ENCODE assay signal across 10 cellular contexts in genomic region chr7:1940863-1941262, GRCh38.
A peak's percentile ranks its signal among the peaks of the same experiment; 100 is the strongest.
DNase-seq lines count a peak whose midpoint lies in the region; ATAC-seq, FAIRE-seq and TF ChIP-seq lines count a peak whose summit lies in the region.
"Had no signal": no experiment of that assay in that cellular context is flagged by ENCODE, and none has a peak within 500 bp of the region (broad histone marks: within the 10 kb centered on the region; RNA-seq: fewer than 3 reads in every experiment).

No MANE protein-coding gene starts in this region.

- SMC1A ChIA-PET in GM12878 (lab: Charles Lee; ENCODE audit: uncharacterized antibody, unreplicated experiment) = interaction anchor here (1.0 kb wide), 1 partner anchor 16 kb away, joined by 3 read pairs; no protein-coding TSS in a partner anchor

- no peak overlapping the region for H3K4me3 ChIP-seq in GM12878
- peak overlapping the region; percentile 59 for H3K4me3 ChIP-seq in thoracic aorta
- H3K4me3 ChIP-seq in esophagus muscularis mucosa = no peak overlapping the region
- H3K4me3 ChIP-seq: HAP-1, PC-9 had no signal

- peaks cover 18% of the 10 kb centered on the region for H3K79me2 ChIP-seq in GM12878 (ENCODE audit: control insufficient read depth, insufficient read depth, low read length)

- H3K9me3 ChIP-seq in GM12878 (replicated peaks; ENCODE audit: control insufficient read depth, insufficient read depth, low read length) = no peaks in the 10 kb centered on the region; the same call in 2 of the 3 replicates
- H3K9me3 ChIP-seq in thoracic aorta = no peaks in the 10 kb centered on the region
- no peaks in the 10 kb centered on the region for H3K9me3 ChIP-seq in esophagus muscularis mucosa
- H3K9me3 ChIP-seq: HAP-1 had no signal

- H3K9me3 Mint-ChIP-seq in activated CD8-positive, alpha-beta memory T cell treated with anti-CD3 and anti-CD28 coated beads, Interleukin-2, amount 10 ng/mL, durations not matched to agents 7 days and 5 days (ENCODE audit: low read depth) = no peaks in the 10 kb centered on the region
- H3K9me3 Mint-ChIP-seq in HFFc6 = no peaks in the 10 kb centered on the region

- FAIRE-seq in GM12878 (lab: Jason Lieb, UNC) = no peak

- H3K4me3 Mint-ChIP-seq in activated CD8-positive, alpha-beta memory T cell treated with anti-CD3 and anti-CD28 coated beads, Interleukin-2, amount 10 ng/mL, durations not matched to agents 7 days and 5 days = peak overlapping the region; percentile 84
- no peak overlapping the region for H3K4me3 Mint-ChIP-seq in HFFc6

- no TSS peak for BruUV-seq in GM12878 (replicated peaks; lab: Mats Ljungman, UMichigan)

- peaks cover 64% of the 10 kb centered on the region for H3K4me1 Mint-ChIP-seq in activated CD8-positive, alpha-beta memory T cell treated with anti-CD3 and anti-CD28 coated beads, Interleukin-2, amount 10 ng/mL, durations not matched to agents 7 days and 5 days
- peaks cover 4% of the 10 kb centered on the region; the same call in 1 of the 2 replicates for H3K4me1 Mint-ChIP-seq in HFFc6 (ENCODE audit: low read depth)

- peaks cover 9% of the 10 kb centered on the region for H3K36me3 Mint-ChIP-seq in activated CD8-positive, alpha-beta memory T cell treated with anti-CD3 and anti-CD28 coated beads, Interleukin-2, amount 10 ng/mL, durations not matched to agents 7 days and 5 days
- H3K36me3 Mint-ChIP-seq in HFFc6 (ENCODE audit: low read depth) = no peaks in the 10 kb centered on the region; the same call in 1 of the 2 replicates

- TF ChIP-seq POLR2A in GM12878 (IDR thresholded peaks at IDR 0.05; ENCODE audit: low read depth, low read length) (no peak), esophagus muscularis mucosa (IDR thresholded peaks at IDR 0.05; ENCODE audit: low read depth) (no peak)

- DNase-seq in activated CD8-positive, alpha-beta memory T cell treated with anti-CD3 and anti-CD28 coated beads, Interleukin-2, amount 10 ng/mL, durations not matched to agents 7 days and 5 days = no peak
- no peak for DNase-seq in activated CD8-positive, alpha-beta memory T cell treated with anti-CD3 and anti-CD28 coated beads, Interleukin-2, amount 50 U/mL, for 48 hours
- DNase-seq in GM12878 (ENCODE audit: low read depth, low spot score) (no peak), thoracic aorta (ENCODE audit: low spot score) (no peak), HFFc6 (no peak), dermis blood vessel endothelial cell (no peak), esophagus muscularis mucosa (ENCODE audit: extremely low spot score) (no peak)
- DNase-seq: PC-9 had no signal

- CTCF ChIA-PET in activated CD8-positive, alpha-beta memory T cell treated with anti-CD3 and anti-CD28 coated beads, Interleukin-2, amount 10 ng/mL, durations not matched to agents 7 days and 5 days (lab: Charles Lee) = interaction anchor here (1.5 kb wide), 1 partner anchor 97 kb away, joined by 5 read pairs; no protein-coding TSS in a partner anchor
- CTCF ChIA-PET in GM12878 (lab: Yijun Ruan, JAX) = no interaction called here

- TF ChIP-seq CTCF in GM12878 (IDR thresholded peaks at IDR 0.05 in 2 of 3, conservative IDR thresholded peaks at IDR 0.05 in 1 of 3; ENCODE audit: control insufficient read depth in 2 of 3, extremely low read depth in 1 of 3, insufficient read depth in 1 of 3, low read depth in 3 of 3, low read length in 3 of 3) = no peak
- TF ChIP-seq CTCF in thoracic aorta (IDR thresholded peaks at IDR 0.05) = no peak
- no peak for TF ChIP-seq CTCF in HFFc6 (IDR thresholded peaks at IDR 0.05)
- TF ChIP-seq CTCF in esophagus muscularis mucosa (IDR thresholded peaks at IDR 0.05) = no peak

- no peaks in the 10 kb centered on the region for H4K20me1 ChIP-seq in GM12878 (ENCODE audit: control insufficient read depth, insufficient read depth)

- intact Hi-C loops in GM12878 (cut with micrococcal nuclease; ENCODE audit: unreplicated experiment) (loop anchor here (2.0 kb wide), 1 partner anchor 14 kb away; no protein-coding TSS in a partner anchor), esophagus muscularis mucosa (cut with DNase I) (no loop called here)

- peaks cover 5% of the 10 kb centered on the region for H3K27me3 Mint-ChIP-seq in activated CD8-positive, alpha-beta memory T cell treated with anti-CD3 and anti-CD28 coated beads, Interleukin-2, amount 10 ng/mL, durations not matched to agents 7 days and 5 days
- H3K27me3 Mint-ChIP-seq in HFFc6 (ENCODE audit: insufficient read depth) = 0 out of 2 replicates have a peak, but pooled peaks cover 2% of the 10 kb centered on the region

- peak overlapping the region; percentile 63 for H3K9ac ChIP-seq in GM12878 (ENCODE audit: control insufficient read depth, insufficient read depth, low read length)

- 65% methylated on average over 15 of the region's 16 CpGs for WGBS in GM12878 (ENCODE audit: insufficient coverage, insufficient replicate concordance, low lambda C conversion rate, missing lambda C conversion rate)
- 93% methylated on average over 7 of the region's 16 CpGs for WGBS in esophagus muscularis mucosa

- H3K27ac Mint-ChIP-seq in activated CD8-positive, alpha-beta memory T cell treated with anti-CD3 and anti-CD28 coated beads, Interleukin-2, amount 10 ng/mL, durations not matched to agents 7 days and 5 days = peak overlapping the region; percentile 98
- H3K27ac Mint-ChIP-seq in HFFc6 = no peak overlapping the region

- POLR2A ChIA-PET in GM12878 (lab: Charles Lee) = no interaction called here

- H3K27me3 ChIP-seq in GM12878 (replicated peaks in 1 of 2; ENCODE audit: control insufficient read depth in 2 of 2, insufficient read depth in 2 of 2, low read length in 1 of 2) (no peaks in the 10 kb centered on the region), thoracic aorta (replicated peaks; ENCODE audit: insufficient read depth) (no peaks in the 10 kb centered on the region), esophagus muscularis mucosa (no peaks in the 10 kb centered on the region)

- H3K36me3 ChIP-seq in GM12878 (ENCODE audit: control insufficient read depth in 2 of 2, insufficient read depth in 2 of 2, low read length in 1 of 2) (peaks cover 0 to 6% of the 10 kb centered on the region in 2 experiments; a peak in 2 of 4 replicates), thoracic aorta (no peaks in the 10 kb centered on the region), esophagus muscularis mucosa (peaks cover 0 to 13% (median 6%) of the 10 kb centered on the region in 4 donors)
- H3K36me3 ChIP-seq: HAP-1 had no signal

- peak overlapping the region; percentile 49 for H2AFZ ChIP-seq in GM12878 (ENCODE audit: control insufficient read depth, low read depth, low read length)
- H2AFZ ChIP-seq: PC-9 had no signal

- peak overlapping the region; percentile 80 for H3K4me2 ChIP-seq in GM12878 (ENCODE audit: control insufficient read depth, insufficient read depth)
- H3K4me2 ChIP-seq: PC-9 had no signal

- H3K27ac ChIP-seq in GM12878 (ENCODE audit: control insufficient read depth, insufficient read depth) (peak overlapping the region; percentile 71), thoracic aorta (peak overlapping the region in 1 of 2 donors; percentile 30), esophagus muscularis mucosa (replicated peaks in 1 of 4) (peak overlapping the region in 2 of 4 donors; percentile 33 to 37)
- H3K27ac ChIP-seq: PC-9 had no signal

- no peak for TF ChIP-seq RAD21 in GM12878 (IDR thresholded peaks at IDR 0.05; ENCODE audit: insufficient read depth, low read depth, low read length)

- no peak for ATAC-seq in activated CD8-positive, alpha-beta memory T cell treated with anti-CD3 and anti-CD28 coated beads, Interleukin-2, amount 10 ng/mL, durations not matched to agents 7 days and 5 days
- peak; percentile 27 for ATAC-seq in HG03175 (IDR thresholded peaks at IDR 0.05; ENCODE audit: unreplicated experiment)
- peak; percentile 49 for ATAC-seq in GM12878
- no peak for ATAC-seq in thoracic aorta (ENCODE audit: insufficient number of reproducible peaks, low FRiP score, low read depth)

- TF ChIP-seq EP300 in GM12878 (IDR thresholded peaks at IDR 0.05; ENCODE audit: borderline replicate concordance in 1 of 2, control insufficient read depth in 1 of 2, low read depth in 2 of 2, low read length in 2 of 2) (no peak), esophagus muscularis mucosa (IDR thresholded peaks at IDR 0.05) (no peak)

- H3K4me1 ChIP-seq in GM12878 (ENCODE audit: control insufficient read depth, insufficient read depth, low read length) (peaks cover 24% of the 10 kb centered on the region), thoracic aorta (ENCODE audit: control insufficient read depth in 1 of 2, low read depth in 2 of 2) (no peaks in the 10 kb centered on the region), esophagus muscularis mucosa (peaks cover 5 to 26% (median 10%) of the 10 kb centered on the region in 4 donors)

- in situ Hi-C loops in GM12878 (cut with MboI) = no loop called here

- RAD21 ChIA-PET in GM12878 (lab: Charles Lee; ENCODE audit: unreplicated experiment) = interaction anchor here (1.0 kb wide), 1 partner anchor 159 kb away, joined by 3 read pairs; no protein-coding TSS in a partner anchor

TF ChIP-seq in GM12878, 131 proteins besides CTCF, POLR2A, EP300 and RAD21:
- TF ChIP-seq CREM (IDR thresholded peaks at IDR 0.05; ENCODE audit: low read depth) (no peak), SPI1 (IDR thresholded peaks at IDR 0.05; ENCODE audit: borderline replicate concordance, insufficient read depth, low read depth, low read length) (peak; percentile 7; the same call in 1 of the 2 replicates)

Comparison
In these comparisons a context has a peak if more than half of its experiments do, and no peak if none do; other contexts are left out.
1. ATAC-seq: peak in HG03175 (single experiment) and GM12878 (single experiment); none in activated CD8-positive, alpha-beta memory T cell treated with anti-CD3 and anti-CD28 coated beads, Interleukin-2, amount 10 ng/mL, durations not matched to agents 7 days and 5 days (single experiment) and thoracic aorta (single experiment).